In genomic region chr10:102241037-102241443, GRCh38 we compare ENCODE assay signal across 8 cellular contexts. TPM values are rescaled to one million over a fixed set of nuclear protein-coding genes. Genes with fewer than 3 reads are reported as not detected.
A peak's percentile ranks its signal among the peaks of the same experiment; 100 is the strongest.
DNase-seq lines count a peak whose midpoint lies in the region; ATAC-seq and TF ChIP-seq lines count a peak whose summit lies in the region.

No MANE protein-coding gene starts in this region.

- DNase-seq in GM13977 (ENCODE audit: low spot score), result peak; percentile 48
- DNase-seq in cardiac septum (ENCODE audit: low spot score), result peak; percentile 76
- no peak for DNase-seq in retinal pigment epithelial cell (ENCODE audit: low read depth)
- no peak for DNase-seq in GDM1 (lab: John Stamatoyannopoulos, UW)
- DNase-seq in NCI-H1930 (lab: John Stamatoyannopoulos, UW), result no peak
- DNase-seq in SKM-1 (lab: John Stamatoyannopoulos, UW; ENCODE audit: unreplicated experiment), result no peak

- TF ChIP-seq CTCF in GM13977 (IDR thresholded peaks at IDR 0.05; ENCODE audit: extremely low read depth, insufficient read depth, missing control alignments) (no peak), WI38 (IDR thresholded peaks at IDR 0.05; ENCODE audit: low read depth, low read length) (no peak), retinal pigment epithelial cell (conservative IDR thresholded peaks at IDR 0.05; ENCODE audit: low read depth, low read length) (no peak)

- H3K4me3 ChIP-seq in WI38 (ENCODE audit: low read depth, low read length), result peak overlapping the region; percentile 68
- peak overlapping the region; percentile 66 for H3K4me3 ChIP-seq in retinal pigment epithelial cell (ENCODE audit: low read length)

- in situ Hi-C loops in GM13977 (cut with MboI; ENCODE audit: low pct_unique_long_range_greater_than_20kb, low sequenced_read_pairs, unreplicated experiment), result loop anchor here (25.0 kb wide), 1 partner anchor 346 kb away; no protein-coding TSS in a partner anchor

- ATAC-seq in HG03280 (IDR thresholded peaks at IDR 0.05; ENCODE audit: unreplicated experiment), result no peak

- intact Hi-C loops in cardiac septum (cut with DNase I), result no loop called here

RNA-seq across cellular contexts. Expression of gene PITX3, which starts 0.3 kb away (rescaled TPM):
- 0.51 TPM for total RNA-seq in cardiac septum

RNA-seq across cellular contexts. Expression of gene GBF1, which starts 4.3 kb away (rescaled TPM):
- 46.4 TPM for total RNA-seq in cardiac septum

RNA-seq across cellular contexts. Expression of gene ELOVL3, which starts 14.9 kb away (rescaled TPM):
- total RNA-seq in cardiac septum, result not detected

Comparison
In these comparisons a context has a peak if more than half of its experiments do, and no peak if none do; other contexts are left out.
1. DNase-seq: peak in GM13977 (single experiment) and cardiac septum (single experiment); none in retinal pigment epithelial cell (single experiment), GDM1 (single experiment), NCI-H1930 (0 of 2) and SKM-1 (single experiment).